Comparison of ENCODE assay signal across 1 cellular context in genomic region chr7:47670738-47671137, GRCh38.
TF ChIP-seq lines count a peak whose summit lies in the region.

No MANE protein-coding gene starts in this region.

TF ChIP-seq in GM12878, 131 proteins besides CTCF, POLR2A, EP300 and RAD21 (continued from another document):
- TF ChIP-seq STAT3 (IDR thresholded peaks at IDR 0.05; ENCODE audit: low read depth, low read length) (no peak), MEF2A (IDR thresholded peaks at IDR 0.05; ENCODE audit: insufficient read depth, low read depth, low read length) (0 out of 2 replicates have a peak, but pooled peaks have one; percentile 56), RUNX3 (IDR thresholded peaks at IDR 0.05; ENCODE audit: low read length) (peak; percentile 47), IRF4 (IDR thresholded peaks at IDR 0.05; ENCODE audit: low read depth, low read length) (peak; percentile 63; the same call in 1 of the 2 replicates), EED (IDR thresholded peaks at IDR 0.05; ENCODE audit: low read depth) (0 out of 2 replicates have a peak, but pooled peaks have one; percentile 18), ZBED1 (IDR thresholded peaks at IDR 0.05; ENCODE audit: borderline replicate concordance) (no peak), CREB1 (IDR thresholded peaks at IDR 0.05; ENCODE audit: low read depth) (peak; percentile 28; the same call in 1 of the 2 replicates), KDM1A (IDR thresholded peaks at IDR 0.05; ENCODE audit: borderline replicate concordance) (no peak), ZNF384 (IDR thresholded peaks at IDR 0.05; ENCODE audit: borderline replicate concordance, low read depth, low read length) (peak; percentile 7; the same call in 1 of the 2 replicates), POLR2AphosphoS5 (IDR thresholded peaks at IDR 0.05; ENCODE audit: low read length) (peak; percentile 47; the same call in 1 of the 2 replicates), TBL1XR1 (IDR thresholded peaks at IDR 0.05; ENCODE audit: low read depth, low read length) (peak; percentile 30; the same call in 1 of the 2 replicates)
- TF ChIP-seq, protein P1, sequence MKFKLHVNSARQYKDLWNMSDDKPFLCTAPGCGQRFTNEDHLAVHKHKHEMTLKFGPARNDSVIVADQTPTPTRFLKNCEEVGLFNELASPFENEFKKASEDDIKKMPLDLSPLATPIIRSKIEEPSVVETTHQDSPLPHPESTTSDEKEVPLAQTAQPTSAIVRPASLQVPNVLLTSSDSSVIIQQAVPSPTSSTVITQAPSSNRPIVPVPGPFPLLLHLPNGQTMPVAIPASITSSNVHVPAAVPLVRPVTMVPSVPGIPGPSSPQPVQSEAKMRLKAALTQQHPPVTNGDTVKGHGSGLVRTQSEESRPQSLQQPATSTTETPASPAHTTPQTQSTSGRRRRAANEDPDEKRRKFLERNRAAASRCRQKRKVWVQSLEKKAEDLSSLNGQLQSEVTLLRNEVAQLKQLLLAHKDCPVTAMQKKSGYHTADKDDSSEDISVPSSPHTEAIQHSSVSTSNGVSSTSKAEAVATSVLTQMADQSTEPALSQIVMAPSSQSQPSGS (IDR thresholded peaks at IDR 0.05; ENCODE audit: low read length), result peak; percentile 28; the same call in 1 of the 2 replicates
